In the genomic region with DNA sequence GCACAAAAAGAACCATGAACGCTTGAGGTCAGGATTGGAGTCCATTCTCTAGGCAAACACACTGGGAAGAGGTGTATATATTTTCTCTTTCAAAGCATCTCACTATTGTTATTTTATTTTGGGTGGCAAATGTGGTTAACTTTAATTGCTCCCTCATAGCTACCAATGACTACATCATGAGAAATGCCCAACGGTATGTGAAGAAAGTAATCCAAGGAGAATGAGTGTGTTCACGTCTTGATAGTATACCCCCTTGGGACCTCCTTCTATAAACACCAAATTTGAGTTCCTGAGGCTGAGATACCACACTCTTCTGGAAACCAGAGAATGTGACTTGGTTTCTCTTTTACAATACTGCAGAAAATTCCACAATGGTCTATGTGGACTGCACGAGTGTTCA, we compare ENCODE assay signal across 21 cellular contexts. TPM values are rescaled to one million over a fixed set of nuclear protein-coding genes. Genes with fewer than 3 reads are reported as not detected.
"Had no signal": no experiment of that assay in that cellular context is flagged by ENCODE, and none has a peak within 500 bp of the region (broad histone marks: within the 10 kb centered on the region; RNA-seq: fewer than 3 reads in every experiment).

No MANE protein-coding gene starts in this region.

- H3K4me3 ChIP-seq: left ventricle myocardium inferior, mucosa of descending colon, ovary, sigmoid colon, tibial artery had no signal

- H3K9me3 ChIP-seq: left ventricle myocardium inferior, mucosa of descending colon, ovary, sigmoid colon, tibial artery had no signal

- H3K27me3 ChIP-seq: foreskin keratinocyte, ovary, sigmoid colon, tibial artery had no signal

- ATAC-seq: activated CD4-positive, CD25-positive, alpha-beta regulatory T cell treated with anti-CD3 and anti-CD28 coated beads, Interleukin-2, amount 50 U/mL, for 24 hours; activated T-helper 17 cell treated with anti-CD3 and anti-CD28 coated beads, Interleukin-2, amount 50 U/mL, for 72 hours; foreskin keratinocyte; mucosa of descending colon; naive thymus-derived CD4-positive, alpha-beta T cell; stimulated activated naive B cell treated with anti-CD40 and anti-IgM and Interleukin-4, amounts not matched to agents 10 μg/mL and 1 μg/mL and 100 μg/mL, for 72 hours had no signal

- DNase-seq: activated naive CD4-positive, alpha-beta T cell treated with Interleukin-2 at 50 U/mL for 16 hours; aorta; foreskin keratinocyte; left ventricle myocardium inferior; mucosa of descending colon; naive thymus-derived CD4-positive, alpha-beta T cell; ovary; sigmoid colon; stimulated activated CD4-positive, alpha-beta T cell treated with anti-CD3 and anti-CD28 coated beads, Interleukin-2, amount 100 ng/mL, for 48 hours; stimulated activated naive B cell treated with anti-CD40 and anti-IgM and Interleukin-4, amounts not matched to agents 10 μg/mL and 1 μg/mL and 100 μg/mL, for 72 hours; T-helper 9 cell; tibial artery had no signal

- H3K27ac ChIP-seq: foreskin keratinocyte, left ventricle myocardium inferior, ovary, sigmoid colon, tibial artery had no signal

- FAIRE-seq: colon, endometrium, urothelium cell line had no signal

- H3K4me1 ChIP-seq: foreskin keratinocyte, left ventricle myocardium inferior, sigmoid colon, tibial artery had no signal

- H3K36me3 ChIP-seq: left ventricle myocardium inferior, ovary, sigmoid colon, tibial artery had no signal

RNA-seq across cellular contexts. Expression of gene OR8D1, which starts 15.8 kb away (rescaled TPM):
- total RNA-seq: activated T-helper 17 cell treated with anti-CD3 and anti-CD28 coated beads, Interleukin-2, amount 50 U/mL, for 72 hours; aorta; cardiac septum; foreskin keratinocyte; kidney epithelial cell; left ventricle myocardium inferior; naive thymus-derived CD4-positive, alpha-beta T cell; ovary; sigmoid colon; subcutaneous adipose tissue had no signal
- polyA plus RNA-seq: aorta; esophagus; foreskin keratinocyte; naive thymus-derived CD4-positive, alpha-beta T cell; ovary; sigmoid colon had no signal

RNA-seq across cellular contexts. Expression of gene OR8D2, which starts 22.1 kb away (rescaled TPM):
- total RNA-seq: activated T-helper 17 cell treated with anti-CD3 and anti-CD28 coated beads, Interleukin-2, amount 50 U/mL, for 72 hours; aorta; cardiac septum; foreskin keratinocyte; kidney epithelial cell; left ventricle myocardium inferior; mucosa of descending colon; naive thymus-derived CD4-positive, alpha-beta T cell; ovary; sigmoid colon; subcutaneous adipose tissue had no signal
- polyA plus RNA-seq: aorta; esophagus; foreskin keratinocyte; naive thymus-derived CD4-positive, alpha-beta T cell; ovary; sigmoid colon had no signal

RNA-seq across cellular contexts. Expression of gene OR8G5, which starts 41.7 kb away (rescaled TPM):
- total RNA-seq: activated T-helper 17 cell treated with anti-CD3 and anti-CD28 coated beads, Interleukin-2, amount 50 U/mL, for 72 hours; aorta; cardiac septum; foreskin keratinocyte; kidney epithelial cell; left ventricle myocardium inferior; mucosa of descending colon; naive thymus-derived CD4-positive, alpha-beta T cell; ovary; sigmoid colon had no signal
- polyA plus RNA-seq: aorta; esophagus; foreskin keratinocyte; naive thymus-derived CD4-positive, alpha-beta T cell; ovary had no signal

RNA-seq across cellular contexts. Expression of gene OR8G1, which starts 57.0 kb away (rescaled TPM):
- total RNA-seq: activated T-helper 17 cell treated with anti-CD3 and anti-CD28 coated beads, Interleukin-2, amount 50 U/mL, for 72 hours; aorta; cardiac septum; foreskin keratinocyte; kidney epithelial cell; left ventricle myocardium inferior; mucosa of descending colon; naive thymus-derived CD4-positive, alpha-beta T cell; ovary; sigmoid colon; subcutaneous adipose tissue had no signal
- polyA plus RNA-seq: aorta; esophagus; foreskin keratinocyte; naive thymus-derived CD4-positive, alpha-beta T cell; ovary; sigmoid colon had no signal
